In genomic region chr21:21101911-21102310, GRCh38 we compare ENCODE assay signal across 8 cellular contexts.
DNase-seq lines count a peak whose midpoint lies in the region; ATAC-seq and TF ChIP-seq lines count a peak whose summit lies in the region.

No MANE protein-coding gene starts in this region.

- DNase-seq in HEK293T (ENCODE audit: extremely low spot score) (peak; percentile 24), NCI-H446 treated with DMSO at 0.1 percent for 48 hours (lab: John Stamatoyannopoulos, UW) (peak; percentile 75), caudate nucleus (lab: John Stamatoyannopoulos, UW) (peak in 31 of 61 donors; percentile 5 to 67 (median 26)), non-pigmented ciliary epithelial cell (ENCODE audit: low read depth) (peak; percentile 70), GM10266 (ENCODE audit: extremely low spot score) (no peak)

- peak overlapping the region; percentile 28 for H3K27ac ChIP-seq in caudate nucleus (ENCODE audit: low read depth, low read length)

- ATAC-seq in HG02763 (IDR thresholded peaks at IDR 0.05; ENCODE audit: unreplicated experiment) (no peak), GM18858 (IDR thresholded peaks at IDR 0.05; ENCODE audit: unreplicated experiment) (no peak), GM18511 (IDR thresholded peaks at IDR 0.05; ENCODE audit: unreplicated experiment) (no peak)

- CTCF ChIA-PET in HEK293T (lab: Yijun Ruan, JAX): interaction anchor here (0.9 to 1.4 kb wide), 4 partner anchors 85 to 104 kb away, joined by 3 to 5 read pairs (median 4); partner anchors contain the start of gene NCAM2

- no peak for TF ChIP-seq CTCF in GM10266 (IDR thresholded peaks at IDR 0.05; ENCODE audit: control insufficient read depth, insufficient read depth, low read depth, missing control alignments)

- POLR2A ChIA-PET in HEK293T (lab: Yijun Ruan, JAX): interaction anchor here (1.0 kb wide), 1 partner anchor 13 kb away, joined by 4 read pairs; no protein-coding TSS in a partner anchor

TF ChIP-seq in HEK293T, 16 proteins besides CTCF, POLR2A, EP300 and RAD21:
- TF ChIP-seq BHLHE40 (IDR thresholded peaks at IDR 0.05; ENCODE audit: borderline replicate concordance): no peak
